ENCODE assay signal across 12 cellular contexts in the genomic region with DNA sequence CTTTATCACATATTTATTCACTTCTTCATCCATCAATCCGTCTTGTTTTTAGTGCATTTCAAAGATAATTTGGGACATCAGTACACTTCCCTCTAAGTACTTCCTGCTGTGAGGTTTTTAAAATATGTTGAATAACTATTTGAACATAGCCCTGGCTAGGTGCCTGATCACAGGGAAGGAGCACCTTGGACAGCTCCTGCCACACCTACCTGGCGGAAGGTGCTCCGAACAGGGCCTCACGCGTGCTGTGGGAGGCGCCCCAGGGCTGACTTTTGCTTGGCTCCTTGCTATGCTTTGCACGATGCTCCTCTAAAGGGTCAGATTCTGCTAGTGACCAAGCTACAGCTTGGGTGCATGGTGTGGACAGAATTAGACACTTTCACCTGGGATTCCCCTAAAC. TPM values are rescaled to one million over a fixed set of nuclear protein-coding genes. Genes with fewer than 3 reads are reported as not detected.
DNase-seq lines count a peak whose midpoint lies in the region; ATAC-seq and TF ChIP-seq lines count a peak whose summit lies in the region.
"Had no signal": no experiment of that assay in that cellular context is flagged by ENCODE, and none has a peak within 500 bp of the region (broad histone marks: within the 10 kb centered on the region; RNA-seq: fewer than 3 reads in every experiment).

No MANE protein-coding gene starts in this region.

- no peaks in the 10 kb centered on the region for H3K9me3 ChIP-seq in CD4-positive, alpha-beta T cell (ENCODE audit: control insufficient read depth, low read length)
- no peaks in the 10 kb centered on the region for H3K9me3 ChIP-seq in HEK293 (ENCODE audit: control insufficient read depth, insufficient read depth, low read depth, low read length)
- H3K9me3 ChIP-seq: BLaER1 treated with 17β-estradiol and CSF1 and Interleukin-3, amounts not matched to agents 10 nM and 100 nM had no signal

- H3K27ac ChIP-seq in CD4-positive, alpha-beta T cell (ENCODE audit: low read depth, low read length), result no peak overlapping the region
- no peak overlapping the region for H3K27ac ChIP-seq in HEK293 (ENCODE audit: extremely low read depth, low read depth, low read length)
- H3K27ac ChIP-seq: BLaER1 treated with 17β-estradiol and CSF1 and Interleukin-3, amounts not matched to agents 10 nM and 100 nM had no signal

- intact Hi-C loops in CD4-positive, alpha-beta T cell (cut with DNase I, micrococcal nuclease), result no loop called here

- no peaks in the 10 kb centered on the region for H3K36me3 ChIP-seq in HEK293 (ENCODE audit: control insufficient read depth in 2 of 2, insufficient read depth in 1 of 2, low read length in 2 of 2)
- H3K36me3 ChIP-seq: BLaER1 treated with 17β-estradiol and CSF1 and Interleukin-3, amounts not matched to agents 10 nM and 100 nM had no signal

- no peaks in the 10 kb centered on the region for H3K4me1 ChIP-seq in HEK293 (ENCODE audit: control insufficient read depth, insufficient read depth, low read length)

- TF ChIP-seq CTCF in CD4-positive, alpha-beta T cell (IDR thresholded peaks at IDR 0.05), result no peak
- TF ChIP-seq CTCF in HEK293 (tag by site-specific recombination; IDR thresholded peaks at IDR 0.05), result no peak

- no peaks in the 10 kb centered on the region for H3K9me3 Mint-ChIP-seq in CD4-positive, alpha-beta T cell
- H3K9me3 Mint-ChIP-seq in activated CD4-positive, alpha-beta memory T cell treated with anti-CD3 and anti-CD28 coated beads, Interleukin-2, amount 10 ng/mL, durations not matched to agents 7 days and 5 days, result no peaks in the 10 kb centered on the region
- H3K9me3 Mint-ChIP-seq: stimulated activated naive CD8-positive, alpha-beta T cell treated with anti-CD3 and anti-CD28 coated beads, Interleukin-15, amount 100 ng/mL, for 72 hours had no signal

- no peak overlapping the region for H3K4me3 Mint-ChIP-seq in CD4-positive, alpha-beta T cell
- H3K4me3 Mint-ChIP-seq in activated CD4-positive, alpha-beta memory T cell treated with anti-CD3 and anti-CD28 coated beads, Interleukin-2, amount 10 ng/mL, durations not matched to agents 7 days and 5 days, result no peak overlapping the region
- H3K4me3 Mint-ChIP-seq: stimulated activated naive CD8-positive, alpha-beta T cell treated with anti-CD3 and anti-CD28 coated beads, Interleukin-15, amount 100 ng/mL, for 72 hours had no signal

- CTCF ChIA-PET in CD4-positive, alpha-beta T cell (lab: Charles Lee), result interaction anchor here (1.4 to 1.9 kb wide), 2 partner anchors 12 to 54 kb away, joined by 5 to 7 read pairs; no protein-coding TSS in a partner anchor
- CTCF ChIA-PET in HEK293 (lab: Yijun Ruan, JAX), result interaction anchor here (0.6 to 2.1 kb wide), 5 partner anchors 10 to 54 kb away, joined by 3 to 7 read pairs (median 5); partner anchors contain the start of gene CYB561D1
- CTCF ChIA-PET in activated CD4-positive, alpha-beta memory T cell treated with anti-CD3 and anti-CD28 coated beads, Interleukin-2, amount 10 ng/mL, durations not matched to agents 7 days and 5 days (lab: Charles Lee), result interaction anchor here (0.6 kb wide), 1 partner anchor 54 kb away, joined by 6 read pairs; no protein-coding TSS in a partner anchor

- peaks cover 21% of the 10 kb centered on the region for H3K4me1 Mint-ChIP-seq in CD4-positive, alpha-beta T cell (ENCODE audit: low read depth)
- H3K4me1 Mint-ChIP-seq in activated CD4-positive, alpha-beta memory T cell treated with anti-CD3 and anti-CD28 coated beads, Interleukin-2, amount 10 ng/mL, durations not matched to agents 7 days and 5 days, result peaks cover 22% of the 10 kb centered on the region

- DNase-seq in CD4-positive, alpha-beta T cell, result peak in 6 of 10 experiments; percentile 28 to 49 (median 30)
- peak; percentile 60 for DNase-seq in activated CD4-positive, alpha-beta memory T cell treated with anti-CD3 and anti-CD28 coated beads, Interleukin-2, amount 10 ng/mL, durations not matched to agents 7 days and 5 days
- DNase-seq in iPS-NIHi11 (ENCODE audit: low spot score), result peak; percentile 72
- no peak for DNase-seq in NCI-H2029 treated with DMSO at 0.1 percent for 48 hours (lab: John Stamatoyannopoulos, UW)
- DNase-seq in NOMO-1 treated with DMSO at 0.1 percent for 48 hours (lab: John Stamatoyannopoulos, UW; ENCODE audit: unreplicated experiment), result no peak
- no peak for DNase-seq in GDM1 (lab: John Stamatoyannopoulos, UW)
- DNase-seq: NCI-H2171; stimulated activated naive CD8-positive, alpha-beta T cell treated with anti-CD3 and anti-CD28 coated beads, Interleukin-15, amount 100 ng/mL, for 72 hours had no signal

- H3K36me3 Mint-ChIP-seq in CD4-positive, alpha-beta T cell (ENCODE audit: low read depth), result peaks cover 3% of the 10 kb centered on the region
- H3K36me3 Mint-ChIP-seq in activated CD4-positive, alpha-beta memory T cell treated with anti-CD3 and anti-CD28 coated beads, Interleukin-2, amount 10 ng/mL, durations not matched to agents 7 days and 5 days (ENCODE audit: low read depth), result no peaks in the 10 kb centered on the region

- peak; percentile 20 for ATAC-seq in CD4-positive, alpha-beta T cell (ENCODE audit: poor library complexity)
- ATAC-seq in HG02759 (IDR thresholded peaks at IDR 0.05; ENCODE audit: unreplicated experiment), result no peak
- ATAC-seq: Panc1; stimulated activated naive CD8-positive, alpha-beta T cell treated with anti-CD3 and anti-CD28 coated beads, Interleukin-15, amount 100 ng/mL, for 72 hours had no signal

- peaks cover 7% of the 10 kb centered on the region for H3K27me3 ChIP-seq in CD4-positive, alpha-beta T cell (ENCODE audit: control insufficient read depth, insufficient read depth, low read length)
- H3K27me3 ChIP-seq: BLaER1 treated with 17β-estradiol and CSF1 and Interleukin-3, amounts not matched to agents 10 nM and 100 nM had no signal

- H3K27ac Mint-ChIP-seq in CD4-positive, alpha-beta T cell, result no peak overlapping the region
- H3K27ac Mint-ChIP-seq in activated CD4-positive, alpha-beta memory T cell treated with anti-CD3 and anti-CD28 coated beads, Interleukin-2, amount 10 ng/mL, durations not matched to agents 7 days and 5 days, result no peak overlapping the region
- H3K27ac Mint-ChIP-seq: stimulated activated naive CD8-positive, alpha-beta T cell treated with anti-CD3 and anti-CD28 coated beads, Interleukin-15, amount 100 ng/mL, for 72 hours had no signal

- POLR2A ChIA-PET in CD4-positive, alpha-beta T cell (lab: Charles Lee), result interaction anchor here (1.3 kb wide), 1 partner anchor 52 kb away, joined by 3 read pairs; the partner anchor contains the start of gene PSMA5
- POLR2A ChIA-PET in HEK293 (lab: Yijun Ruan, JAX), result no interaction called here
- POLR2A ChIA-PET in activated CD4-positive, alpha-beta memory T cell treated with anti-CD3 and anti-CD28 coated beads, Interleukin-2, amount 10 ng/mL, durations not matched to agents 7 days and 5 days (lab: Charles Lee), result interaction anchor here (0.6 to 1.7 kb wide), 4 partner anchors 12 to 141 kb away, joined by 3 to 6 read pairs (median 3); partner anchors contain the start of genes AMPD2, GNAI3 and GNAT2

- H3K27me3 Mint-ChIP-seq in CD4-positive, alpha-beta T cell, result peaks cover 31% of the 10 kb centered on the region
- H3K27me3 Mint-ChIP-seq in activated CD4-positive, alpha-beta memory T cell treated with anti-CD3 and anti-CD28 coated beads, Interleukin-2, amount 10 ng/mL, durations not matched to agents 7 days and 5 days, result peaks cover 37% of the 10 kb centered on the region

- H3K4me3 ChIP-seq in HEK293 (ENCODE audit: low read depth, low read length), result no peak overlapping the region
- H3K4me3 ChIP-seq: BLaER1 treated with 17β-estradiol and CSF1 and Interleukin-3, amounts not matched to agents 10 nM and 100 nM had no signal

TF ChIP-seq in HEK293, 187 proteins besides CTCF, POLR2A, EP300 and RAD21 (continues in another document):
- TF ChIP-seq ZNF140 (tag by site-specific recombination; IDR thresholded peaks at IDR 0.05) (no peak), SCRT2 (tag by site-specific recombination; IDR thresholded peaks at IDR 0.05) (no peak), ZSCAN5A (tag by site-specific recombination; IDR thresholded peaks at IDR 0.05) (no peak), ZNF48 (tag by site-specific recombination; IDR thresholded peaks at IDR 0.05) (no peak)

RNA-seq across cellular contexts. Expression of gene ATXN7L2, which starts 4.9 kb away (rescaled TPM):
- total RNA-seq in CD4-positive, alpha-beta T cell, result 10 to 100 TPM; 11.8 to 13.1 TPM
- 1 to 10 TPM; 7.0 to 7.6 TPM for total RNA-seq in activated CD4-positive, alpha-beta memory T cell treated with anti-CD3 and anti-CD28 coated beads, Interleukin-2, amount 10 ng/mL, durations not matched to agents 7 days and 5 days

RNA-seq across cellular contexts. Expression of gene SYPL2, which starts 12.5 kb away (rescaled TPM):
- not detected for total RNA-seq in CD4-positive, alpha-beta T cell
- not detected for total RNA-seq in activated CD4-positive, alpha-beta memory T cell treated with anti-CD3 and anti-CD28 coated beads, Interleukin-2, amount 10 ng/mL, durations not matched to agents 7 days and 5 days

RNA-seq across cellular contexts. Expression of gene CYB561D1, which starts 15.1 kb away (rescaled TPM):
- 10 to 100 TPM; 12.0 to 15.0 TPM for total RNA-seq in CD4-positive, alpha-beta T cell
- 10 to 100 TPM; 19.5 to 21.4 TPM for total RNA-seq in activated CD4-positive, alpha-beta memory T cell treated with anti-CD3 and anti-CD28 coated beads, Interleukin-2, amount 10 ng/mL, durations not matched to agents 7 days and 5 days

RNA-seq across cellular contexts. Expression of gene AMIGO1, which starts 30.7 kb away (rescaled TPM):
- 10 to 100 TPM; 16.9 TPM for total RNA-seq in CD4-positive, alpha-beta T cell
- 1 to 10 TPM; 1.2 to 1.3 TPM for total RNA-seq in activated CD4-positive, alpha-beta memory T cell treated with anti-CD3 and anti-CD28 coated beads, Interleukin-2, amount 10 ng/mL, durations not matched to agents 7 days and 5 days

RNA-seq across cellular contexts. Expression of gene PSMA5, which starts 52.6 kb away (rescaled TPM):
- 10 to 100 TPM; 29.8 to 33.8 TPM for total RNA-seq in CD4-positive, alpha-beta T cell
- total RNA-seq in activated CD4-positive, alpha-beta memory T cell treated with anti-CD3 and anti-CD28 coated beads, Interleukin-2, amount 10 ng/mL, durations not matched to agents 7 days and 5 days, result 100 to 1,000 TPM; 170 to 189 TPM

Comparison
In these comparisons a context has a peak if more than half of its experiments do, and no peak if none do; other contexts are left out.
1. DNase-seq: peak in CD4-positive, alpha-beta T cell (6 of 10), activated CD4-positive, alpha-beta memory T cell treated with anti-CD3 and anti-CD28 coated beads, Interleukin-2, amount 10 ng/mL, durations not matched to agents 7 days and 5 days (single experiment) and iPS-NIHi11 (single experiment); none in NCI-H2029 treated with DMSO at 0.1 percent for 48 hours (single experiment), NOMO-1 treated with DMSO at 0.1 percent for 48 hours (single experiment) and GDM1 (single experiment).